ENCODE assay signal across 8 cellular contexts in genomic region chr2:202911203-202911512, GRCh38. TPM values are rescaled to one million over a fixed set of nuclear protein-coding genes. Genes with fewer than 3 reads are reported as not detected.
DNase-seq lines count a peak whose midpoint lies in the region; ATAC-seq, FAIRE-seq and TF ChIP-seq lines count a peak whose summit lies in the region.

No MANE protein-coding gene starts in this region.

- TF ChIP-seq CTCF in bronchial epithelial cell (IDR thresholded peaks at IDR 0.05; ENCODE audit: insufficient read depth, low read length, severe bottlenecking) = no peak

- peaks cover 2 to 5% of the 10 kb centered on the region in 2 donors for H3K4me1 ChIP-seq in mucosa of rectum (ENCODE audit: control insufficient read depth in 2 of 2, insufficient read depth in 2 of 2, low read length in 2 of 2)

- H3K36me3 ChIP-seq in bronchial epithelial cell (ENCODE audit: control insufficient read depth, insufficient read depth, low read length) = no peaks in the 10 kb centered on the region
- H3K36me3 ChIP-seq in mucosa of rectum (ENCODE audit: control insufficient read depth in 2 of 2, insufficient read depth in 2 of 2, low read length in 2 of 2) = no peaks in the 10 kb centered on the region

- peak overlapping the region; percentile 86 to 90 for H3K27ac ChIP-seq in mucosa of rectum (ENCODE audit: low read depth in 2 of 2, low read length in 2 of 2)

- H3K27me3 ChIP-seq in bronchial epithelial cell (ENCODE audit: control insufficient read depth, insufficient read depth, low read length) (no peaks in the 10 kb centered on the region), mucosa of rectum (ENCODE audit: control insufficient read depth in 2 of 2, insufficient read depth in 2 of 2, low read length in 2 of 2) (no peaks in the 10 kb centered on the region)

- ATAC-seq in GM18502 (IDR thresholded peaks at IDR 0.05; ENCODE audit: poor library complexity, unreplicated experiment) = peak; percentile 24
- peak; percentile 18 for ATAC-seq in HG03342 (IDR thresholded peaks at IDR 0.05; ENCODE audit: unreplicated experiment)

- DNase-seq in bronchial epithelial cell (ENCODE audit: low read depth) = no peak
- DNase-seq in activated gamma-delta T cell treated with Interleukin-2 at 50 U/mL for 16 hours = no peak
- no peak for DNase-seq in NCI-H1417 (lab: John Stamatoyannopoulos, UW)
- DNase-seq in COLO829 (ENCODE audit: low spot score) = no peak
- no peak for DNase-seq in GM19238 (ENCODE audit: insufficient read length, low spot score)

- peak overlapping the region; percentile 62 to 90 for H3K9ac ChIP-seq in mucosa of rectum (ENCODE audit: low read depth in 1 of 2, low read length in 2 of 2)

- no peaks in the 10 kb centered on the region for H3K9me3 ChIP-seq in mucosa of rectum (ENCODE audit: control insufficient read depth in 2 of 2, low read length in 2 of 2)

- H3K4me3 ChIP-seq in bronchial epithelial cell (ENCODE audit: low read depth, low read length) = peak overlapping the region; percentile 48
- peak overlapping the region; percentile 86 to 100 for H3K4me3 ChIP-seq in mucosa of rectum (ENCODE audit: low read length in 2 of 2)

- FAIRE-seq in bronchial epithelial cell (lab: Jason Lieb, UNC) = no peak

RNA-seq across cellular contexts. Expression of gene WDR12, which starts 0.3 kb away (rescaled TPM):
- total RNA-seq in bronchial epithelial cell = 19.5 and 55.0 TPM in 2 replicates

RNA-seq across cellular contexts. Expression of gene CARF, which starts 0.9 kb away (rescaled TPM):
- total RNA-seq in bronchial epithelial cell = 2.4 and 3.2 TPM in 2 replicates

RNA-seq across cellular contexts. Expression of gene ICA1L, which starts 39.6 kb away (rescaled TPM):
- total RNA-seq in bronchial epithelial cell = 1.6 and 2.3 TPM in 2 replicates
